In genomic region chr7:149854611-149855367, GRCh38 we compare ENCODE assay signal across 1 cellular context.
A peak's percentile ranks its signal among the peaks of the same experiment; 100 is the strongest.
TF ChIP-seq lines count a peak whose summit lies in the region.

No MANE protein-coding gene starts in this region.

TF ChIP-seq in HEK293, 187 proteins besides CTCF, POLR2A, EP300 and RAD21 (continued from another document and continues in another):
- TF ChIP-seq SETDB1 (IDR thresholded peaks at IDR 0.05; ENCODE audit: insufficient read length, low read length) (no peak), ZBTB1 (tag by site-specific recombination; IDR thresholded peaks at IDR 0.05) (no peak), ZBTB10 (tag by site-specific recombination; IDR thresholded peaks at IDR 0.05) (no peak), ZNF26 (tag by site-specific recombination; IDR thresholded peaks at IDR 0.05) (no peak), PRDM4 (tag by site-specific recombination; IDR thresholded peaks at IDR 0.05) (peak; percentile 13; the same call in 1 of the 2 replicates), ZNF19 (tag by site-specific recombination; IDR thresholded peaks at IDR 0.05; ENCODE audit: low read depth) (no peak), ZNF239 (tag by site-specific recombination; IDR thresholded peaks at IDR 0.05) (no peak), OVOL3 (tag by site-specific recombination; IDR thresholded peaks at IDR 0.05) (no peak), YY2 (tag by site-specific recombination; IDR thresholded peaks at IDR 0.05) (no peak), SCRT1 (tag by site-specific recombination; IDR thresholded peaks at IDR 0.05; ENCODE audit: borderline replicate concordance) (no peak), ZBTB6 (tag by site-specific recombination; IDR thresholded peaks at IDR 0.05) (no peak), ZNF394 (tag by site-specific recombination; IDR thresholded peaks at IDR 0.05; ENCODE audit: borderline replicate concordance) (peak; percentile 100), GLIS1 (tag by site-specific recombination; IDR thresholded peaks at IDR 0.05) (peak; percentile 83), ZNF274 (IDR thresholded peaks at IDR 0.05; ENCODE audit: low read length) (no peak), ZNF274 (tag by site-specific recombination; IDR thresholded peaks at IDR 0.05; ENCODE audit: borderline replicate concordance) (no peak), ZNF266 (tag by site-specific recombination; IDR thresholded peaks at IDR 0.05; ENCODE audit: low read depth) (no peak), KLF1 (tag by site-specific recombination; IDR thresholded peaks at IDR 0.05) (no peak), ZNF610 (tag by site-specific recombination; IDR thresholded peaks at IDR 0.05; ENCODE audit: borderline replicate concordance) (no peak), PATZ1 (tag by site-specific recombination; IDR thresholded peaks at IDR 0.05) (peak; percentile 91), ZNF335 (tag by site-specific recombination; conservative IDR thresholded peaks at IDR 0.05) (peak; percentile 53), ZNF843 (tag by site-specific recombination; IDR thresholded peaks at IDR 0.05) (peak; percentile 51; the same call in 1 of the 2 replicates), ZNF2 (tag by site-specific recombination; IDR thresholded peaks at IDR 0.05) (no peak), ZNF155 (tag by site-specific recombination; IDR thresholded peaks at IDR 0.05) (no peak), ZNF645 (tag by site-specific recombination; IDR thresholded peaks at IDR 0.05) (no peak), ZNF510 (tag by site-specific recombination; IDR thresholded peaks at IDR 0.05; ENCODE audit: insufficient replicate concordance) (no peak), ZNF692 (tag by site-specific recombination; IDR thresholded peaks at IDR 0.05) (peak; percentile 51), ZNF248 (tag by site-specific recombination; IDR thresholded peaks at IDR 0.05) (no peak), ZNF624 (tag by site-specific recombination; IDR thresholded peaks at IDR 0.05) (no peak), ZNF600 (tag by site-specific recombination; IDR thresholded peaks at IDR 0.05) (peak; percentile 87), ZNF555 (tag by site-specific recombination; conservative IDR thresholded peaks at IDR 0.05) (no peak), GLIS2 (tag by site-specific recombination; IDR thresholded peaks at IDR 0.05) (peak; percentile 84), ZSCAN30 (tag by site-specific recombination; IDR thresholded peaks at IDR 0.05) (peak; percentile 98), HOXC10 (CRISPR knock-in tag; IDR thresholded peaks at IDR 0.05) (no peak), ZBTB44 (tag by site-specific recombination; IDR thresholded peaks at IDR 0.05) (peak; percentile 35; the same call in 1 of the 2 replicates), YY1 (tag by site-specific recombination; IDR thresholded peaks at IDR 0.05) (no peak), ZNF707 (tag by site-specific recombination; IDR thresholded peaks at IDR 0.05) (no peak), ZNF398 (tag by site-specific recombination; IDR thresholded peaks at IDR 0.05) (no peak), ZNF580 (tag by site-specific recombination; IDR thresholded peaks at IDR 0.05) (no peak), TRIM28 (IDR thresholded peaks at IDR 0.05; ENCODE audit: borderline replicate concordance, low read length) (peak; percentile 94), AEBP2 (tag by site-specific recombination; IDR thresholded peaks at IDR 0.05; ENCODE audit: borderline replicate concordance) (no peak)
